Comparison of ENCODE assay signal across 8 cellular contexts in the genomic region with DNA sequence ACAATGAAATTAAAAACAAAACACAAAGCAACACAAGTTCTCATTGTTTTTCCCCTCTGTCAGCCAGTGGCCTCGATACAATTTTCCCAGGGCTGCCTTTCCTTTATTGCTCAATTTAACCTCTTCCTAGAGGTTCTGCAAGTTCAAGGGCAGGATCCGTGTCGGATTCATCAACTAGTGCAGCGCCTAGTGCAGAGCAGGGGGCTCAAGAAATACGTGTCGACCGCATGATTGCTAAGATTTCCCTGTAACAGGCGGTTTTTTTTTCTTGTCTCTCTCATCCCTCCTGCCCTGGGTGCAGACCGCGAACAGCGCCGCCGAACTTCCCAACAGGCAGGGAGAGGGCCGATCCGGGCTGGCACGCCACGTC. TPM values are rescaled to one million over a fixed set of nuclear protein-coding genes. Genes with fewer than 3 reads are reported as not detected.
A peak's percentile ranks its signal among the peaks of the same experiment; 100 is the strongest.
DNase-seq lines count a peak whose midpoint lies in the region; FAIRE-seq and TF ChIP-seq lines count a peak whose summit lies in the region.

No MANE protein-coding gene starts in this region.

- H3K9ac ChIP-seq in keratinocyte (ENCODE audit: control insufficient read depth, extremely low read depth, insufficient read depth, low read length): peak overlapping the region; percentile 98

- CTCF ChIA-PET in Caco-2 (lab: Charles Lee): interaction anchor here (1.6 to 1.8 kb wide), 2 partner anchors 48 to 226 kb away, joined by 5 to 6 read pairs; no protein-coding TSS in a partner anchor

- no peaks in the 10 kb centered on the region for H3K9me1 ChIP-seq in keratinocyte (ENCODE audit: control insufficient read depth, extremely low read depth, insufficient read depth, low read length)

- intact Hi-C loops in Caco-2 (cut with micrococcal nuclease; ENCODE audit: unreplicated experiment) (loop anchor here (1.0 to 5.0 kb wide), 6 partner anchors 9 to 209 kb away; a partner anchor contains a TSS), stomach (cut with DNase I; ENCODE audit: low total_unique reads) (no loop called here)

- H3K4me2 ChIP-seq in keratinocyte (ENCODE audit: control insufficient read depth, extremely low read depth, insufficient read depth, low read depth, low read length): peak overlapping the region; percentile 99

- no peak for TF ChIP-seq EP300 in stomach (IDR thresholded peaks at IDR 0.05)

- H3K4me1 Mint-ChIP-seq in Caco-2 (ENCODE audit: low read depth, unreplicated experiment): peaks cover 14% of the 10 kb centered on the region
- peaks cover 37 to 62% (median 43%) of the 10 kb centered on the region in 3 donors for H3K4me1 Mint-ChIP-seq in IgD-negative memory B cell
- H3K4me1 Mint-ChIP-seq in activated naive CD8-positive, alpha-beta T cell (ENCODE audit: low read depth): peaks cover 40% of the 10 kb centered on the region

- peaks cover 18% of the 10 kb centered on the region for H3K4me1 ChIP-seq in Caco-2
- peaks cover 20% of the 10 kb centered on the region for H3K4me1 ChIP-seq in keratinocyte (ENCODE audit: control insufficient read depth, extremely low read depth, insufficient read depth, low read length)
- peaks cover 31 to 47% (median 40%) of the 10 kb centered on the region in 4 donors for H3K4me1 ChIP-seq in stomach

- H3K36me3 ChIP-seq in Caco-2 (ENCODE audit: control insufficient read depth, insufficient read depth, low read length): peaks cover 2% of the 10 kb centered on the region
- H3K36me3 ChIP-seq in keratinocyte (ENCODE audit: control insufficient read depth in 2 of 2, extremely low read depth in 1 of 2, insufficient read depth in 2 of 2, low read length in 2 of 2): peaks cover 4 to 6% of the 10 kb centered on the region in 2 experiments
- H3K36me3 ChIP-seq in stomach: peaks cover 1 to 6% (median 3%) of the 10 kb centered on the region in 4 donors

- peaks cover 34% of the 10 kb centered on the region for H3K79me2 ChIP-seq in keratinocyte (ENCODE audit: control insufficient read depth, insufficient read depth, low read length)

- no peaks in the 10 kb centered on the region for H3K27me3 ChIP-seq in Caco-2 (replicated peaks; ENCODE audit: control insufficient read depth, insufficient read depth, low read length)
- no peaks in the 10 kb centered on the region for H3K27me3 ChIP-seq in keratinocyte (ENCODE audit: control insufficient read depth, extremely low read depth, insufficient read depth, low read length)
- H3K27me3 ChIP-seq in stomach: no peaks in the 10 kb centered on the region

- BruUV-seq in Caco-2 (replicated peaks; lab: Mats Ljungman, UMichigan): TSS peak; percentile 74

- TF ChIP-seq POLR2A in stomach (IDR thresholded peaks at IDR 0.05): no peak

- no peaks in the 10 kb centered on the region for H4K20me1 ChIP-seq in keratinocyte (ENCODE audit: control insufficient read depth, extremely low read depth, insufficient read depth, low read length)

- 0 to 1% (median 0%) methylated on average over 13 to 17 of the region's 17 CpGs for WGBS in stomach, 5 donors

- H3K27ac ChIP-seq in keratinocyte (ENCODE audit: control insufficient read depth, insufficient read depth, low read length) (peak overlapping the region; percentile 98), stomach (peak overlapping the region; percentile 97 to 100 (median 98))

- no peak for FAIRE-seq in keratinocyte (lab: Jason Lieb, UNC)

- H3K27me3 Mint-ChIP-seq in Caco-2 (ENCODE audit: insufficient read depth, unreplicated experiment) (no peaks in the 10 kb centered on the region), IgD-negative memory B cell (no peaks in the 10 kb centered on the region)
- H3K27me3 Mint-ChIP-seq in activated naive CD8-positive, alpha-beta T cell: no peaks in the 10 kb centered on the region

- H3K4me3 Mint-ChIP-seq in Caco-2 (ENCODE audit: unreplicated experiment): peak overlapping the region; percentile 89
- H3K4me3 Mint-ChIP-seq in IgD-negative memory B cell: peak overlapping the region; percentile 96 to 100 (median 97)
- H3K4me3 Mint-ChIP-seq in activated naive CD8-positive, alpha-beta T cell: peak overlapping the region; percentile 98

- POLR2A ChIA-PET in Caco-2 (lab: Charles Lee): interaction anchor here (0.6 kb wide), 1 partner anchor 38 kb away, joined by 3 read pairs; no protein-coding TSS in a partner anchor

- H2AFZ ChIP-seq in keratinocyte (ENCODE audit: control insufficient read depth, low read length): peak overlapping the region; percentile 42

- H3K9me3 Mint-ChIP-seq in Caco-2 (ENCODE audit: unreplicated experiment): no peaks in the 10 kb centered on the region
- no peaks in the 10 kb centered on the region for H3K9me3 Mint-ChIP-seq in IgD-negative memory B cell
- no peaks in the 10 kb centered on the region for H3K9me3 Mint-ChIP-seq in activated naive CD8-positive, alpha-beta T cell (ENCODE audit: low read depth)

- TF ChIP-seq CTCF in Caco-2 (IDR thresholded peaks at IDR 0.05; ENCODE audit: insufficient read depth in 1 of 2, low read depth in 1 of 2, low read length in 1 of 2, severe bottlenecking in 1 of 2, unreplicated experiment in 1 of 2) (no peak), keratinocyte (optimal IDR thresholded peaks at IDR 0.05 in 1 of 3, IDR thresholded peaks at IDR 0.05 in 1 of 3, conservative IDR thresholded peaks at IDR 0.05 in 1 of 3; ENCODE audit: extremely low read depth in 1 of 3, insufficient read depth in 2 of 3, low read length in 3 of 3) (no peak), stomach (IDR thresholded peaks at IDR 0.05) (no peak)

- peaks cover 16% of the 10 kb centered on the region for H3K36me3 Mint-ChIP-seq in Caco-2 (ENCODE audit: insufficient read depth, unreplicated experiment)
- peaks cover 1% of the 10 kb centered on the region for H3K36me3 Mint-ChIP-seq in IgD-negative memory B cell
- peaks cover 11% of the 10 kb centered on the region for H3K36me3 Mint-ChIP-seq in activated naive CD8-positive, alpha-beta T cell

- H3K9me3 ChIP-seq in Caco-2: no peaks in the 10 kb centered on the region
- no peaks in the 10 kb centered on the region for H3K9me3 ChIP-seq in keratinocyte (ENCODE audit: control insufficient read depth, low read depth, low read length)
- H3K9me3 ChIP-seq in stomach: no peaks in the 10 kb centered on the region

- H3K4me3 ChIP-seq in Caco-2 (ENCODE audit: low read depth, low read length): peak overlapping the region; percentile 70
- H3K4me3 ChIP-seq in keratinocyte (ENCODE audit: control insufficient read depth in 2 of 3, extremely low read depth in 1 of 3, insufficient read depth in 2 of 3, low read depth in 1 of 3, low read length in 3 of 3): peak overlapping the region; percentile 46 to 73 (median 66)
- peak overlapping the region; percentile 66 to 97 (median 78) for H3K4me3 ChIP-seq in stomach

- H3K27ac Mint-ChIP-seq in Caco-2 (ENCODE audit: unreplicated experiment) (peak overlapping the region; percentile 67), IgD-negative memory B cell (peak overlapping the region; percentile 97 to 98 (median 97))
- H3K27ac Mint-ChIP-seq in activated naive CD8-positive, alpha-beta T cell: peak overlapping the region; percentile 98

- dilution Hi-C loops in keratinocyte (cut with MboI; ENCODE audit: extremely low pct_ligation_motif_present, low sequenced_read_pairs): no loop called here

- no peak for DNase-seq in Caco-2
- no peak for DNase-seq in keratinocyte (ENCODE audit: low read depth, low spot score)
- no peak for DNase-seq in stomach
- no peak for DNase-seq in AG08395 (ENCODE audit: low spot score)
- DNase-seq in iPS-NIHi11 (ENCODE audit: low spot score): no peak
- DNase-seq in GM19240 (ENCODE audit: insufficient read length, low spot score): no peak

RNA-seq across cellular contexts. Expression of a gene that starts 1.4 kb away (rescaled TPM):
- 8.5 and 8.7 TPM in 2 replicates for total RNA-seq in Caco-2 (2022)
- polyA plus RNA-seq in IgD-negative memory B cell: 11.1 TPM
- 73.9 to 95.7 TPM (median 74.3 TPM) in 3 replicates for polyA plus RNA-seq in keratinocyte
- polyA plus RNA-seq in keratinocyte (2011; ENCODE audit: low read depth): 84.5 TPM
- 52.6 and 66.7 TPM in 2 replicates for polyA plus RNA-seq in keratinocyte (2011; cell fraction: cytosol; rRNA removed)
- 296 and 339 TPM in 2 replicates for polyA plus RNA-seq in keratinocyte (2011; cell fraction: nucleus; rRNA removed)
- 87.7 and 181 TPM in 2 replicates for polyA plus RNA-seq in keratinocyte (2012; ENCODE audit: low replicate concordance)
- polyA minus RNA-seq in keratinocyte: 73.6 to 138 TPM (median 96.1 TPM) in 3 replicates
- 67.1 TPM for polyA minus RNA-seq in keratinocyte (2011; cell fraction: cytosol; rRNA and poly(A)+ RNA removed)
- 131 and 207 TPM in 2 replicates for polyA minus RNA-seq in keratinocyte (2011; cell fraction: nucleus; rRNA and poly(A)+ RNA removed)
- total RNA-seq in stomach: 10 to 100 TPM in 4 of 5 donors, 1 to 10 TPM in 1; 7.6 to 34.7 (median 26.6) TPM
- polyA plus RNA-seq in stomach: 10 to 100 TPM; 17.7 to 39.7 (median 24.1) TPM
